25 cellular contexts compared by ENCODE assay signal in the genomic region with DNA sequence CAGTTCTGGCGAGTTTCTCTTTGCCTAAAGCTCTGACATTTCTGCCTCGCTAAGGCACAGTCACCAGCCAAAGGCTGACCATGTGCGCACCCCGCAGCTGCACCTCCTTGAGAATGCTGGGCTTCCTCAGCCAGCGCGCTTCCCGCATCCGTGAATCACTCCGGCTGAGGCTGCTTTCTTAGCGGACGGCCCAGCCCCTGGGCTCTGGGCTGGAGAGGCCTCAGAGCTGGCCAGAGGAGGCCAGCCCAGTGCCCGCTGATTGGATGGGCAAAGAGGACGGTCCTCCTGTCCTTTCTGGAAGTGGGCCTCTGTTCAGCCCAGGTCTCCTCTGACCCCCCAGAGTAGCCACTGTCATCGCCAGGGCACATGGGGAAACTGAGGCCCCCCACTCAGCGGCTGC. TPM values are rescaled to one million over a fixed set of nuclear protein-coding genes. Genes with fewer than 3 reads are reported as not detected.
"Had no signal": no experiment of that assay in that cellular context is flagged by ENCODE, and none has a peak within 500 bp of the region (broad histone marks: within the 10 kb centered on the region; RNA-seq: fewer than 3 reads in every experiment).

No MANE protein-coding gene starts in this region.

- H3K27me3 ChIP-seq: cardiac muscle cell, heart right ventricle, neutrophil, pancreas, transverse colon had no signal

- H3K4me3 Mint-ChIP-seq: activated CD4-positive, alpha-beta memory T cell treated with anti-CD3 and anti-CD28 coated beads, Interleukin-2, amount 10 ng/mL, durations not matched to agents 7 days and 5 days; activated CD4-positive, alpha-beta T cell treated with anti-CD3 and anti-CD28 coated beads, Interleukin-2, amount 10 ng/mL, durations not matched to agents 24 days and 14 days; activated CD8-positive, alpha-beta memory T cell treated with anti-CD3 and anti-CD28 coated beads, Interleukin-2, amount 10 ng/mL, durations not matched to agents 7 days and 5 days; activated naive CD8-positive, alpha-beta T cell treated with anti-CD3 and anti-CD28 coated beads, Interleukin-2, amount 50 U/mL, for 24 hours; activated T-helper 1 cell treated with anti-CD3 and anti-CD28 coated beads, Interleukin-12 subunit alpha, Interleukin-12 subunit beta, Interleukin-2, Interleukin-4 antibody, amounts not matched to agents 30 ng/mL and 10 ng/mL and 1 ng/mL, durations not matched to agents 14 hours and 24 hours and 36 hours; naive thymus-derived CD8-positive, alpha-beta T cell; T-cell; T-helper 2 cell treated with Interferon-gamma antibody and Interleukin-4, amounts not matched to agents 5 μg/mL and 100 μg/mL, for 36 hours had no signal

- H3K27ac Mint-ChIP-seq: activated CD4-positive, alpha-beta memory T cell treated with anti-CD3 and anti-CD28 coated beads, Interleukin-2, amount 10 ng/mL, durations not matched to agents 7 days and 5 days; activated CD4-positive, alpha-beta T cell treated with anti-CD3 and anti-CD28 coated beads, Interleukin-2, amount 10 ng/mL, durations not matched to agents 24 days and 14 days; activated CD8-positive, alpha-beta memory T cell treated with anti-CD3 and anti-CD28 coated beads, Interleukin-2, amount 10 ng/mL, durations not matched to agents 7 days and 5 days; activated naive CD8-positive, alpha-beta T cell treated with anti-CD3 and anti-CD28 coated beads, Interleukin-2, amount 50 U/mL, for 24 hours; activated T-helper 1 cell treated with anti-CD3 and anti-CD28 coated beads, Interleukin-12 subunit alpha, Interleukin-12 subunit beta, Interleukin-2, Interleukin-4 antibody, amounts not matched to agents 30 ng/mL and 10 ng/mL and 1 ng/mL, durations not matched to agents 14 hours and 24 hours and 36 hours; naive thymus-derived CD8-positive, alpha-beta T cell; T-cell; T-helper 2 cell treated with Interferon-gamma antibody and Interleukin-4, amounts not matched to agents 5 μg/mL and 100 μg/mL, for 36 hours had no signal

- H3K4me1 Mint-ChIP-seq: activated CD4-positive, alpha-beta memory T cell treated with anti-CD3 and anti-CD28 coated beads, Interleukin-2, amount 10 ng/mL, durations not matched to agents 7 days and 5 days; activated CD4-positive, alpha-beta T cell treated with anti-CD3 and anti-CD28 coated beads, Interleukin-2, amount 10 ng/mL, durations not matched to agents 24 days and 14 days; activated CD8-positive, alpha-beta memory T cell treated with anti-CD3 and anti-CD28 coated beads, Interleukin-2, amount 10 ng/mL, durations not matched to agents 7 days and 5 days; activated naive CD8-positive, alpha-beta T cell treated with anti-CD3 and anti-CD28 coated beads, Interleukin-2, amount 50 U/mL, for 24 hours; T-cell had no signal

- H3K9me3 Mint-ChIP-seq: activated CD4-positive, alpha-beta memory T cell treated with anti-CD3 and anti-CD28 coated beads, Interleukin-2, amount 10 ng/mL, durations not matched to agents 7 days and 5 days; activated CD4-positive, alpha-beta T cell treated with anti-CD3 and anti-CD28 coated beads, Interleukin-2, amount 10 ng/mL, durations not matched to agents 24 days and 14 days; activated naive CD8-positive, alpha-beta T cell treated with anti-CD3 and anti-CD28 coated beads, Interleukin-2, amount 50 U/mL, for 24 hours; activated T-helper 1 cell treated with anti-CD3 and anti-CD28 coated beads, Interleukin-12 subunit alpha, Interleukin-12 subunit beta, Interleukin-2, Interleukin-4 antibody, amounts not matched to agents 30 ng/mL and 10 ng/mL and 1 ng/mL, durations not matched to agents 14 hours and 24 hours and 36 hours; naive thymus-derived CD8-positive, alpha-beta T cell; T-cell; T-helper 2 cell treated with Interferon-gamma antibody and Interleukin-4, amounts not matched to agents 5 μg/mL and 100 μg/mL, for 36 hours had no signal

- ATAC-seq: activated CD4-positive, CD25-positive, alpha-beta regulatory T cell treated with anti-CD3 and anti-CD28 coated beads, Interleukin-2, amount 50 U/mL, for 24 hours; activated CD8-positive, alpha-beta memory T cell treated with anti-CD3 and anti-CD28 coated beads, Interleukin-2, amount 10 ng/mL, durations not matched to agents 7 days and 5 days; activated naive CD8-positive, alpha-beta T cell treated with anti-CD3 and anti-CD28 coated beads, Interleukin-2, amount 50 U/mL, for 24 hours; gastroesophageal sphincter; heart right ventricle; naive thymus-derived CD8-positive, alpha-beta T cell; right cardiac atrium; stimulated activated naive CD8-positive, alpha-beta T cell treated with anti-CD3 and anti-CD28 coated beads, Interleukin-15, Interleukin-2, amounts not matched to agents 100 U/mL and 50 U/mL, for 24 hours; T-cell had no signal

- H3K36me3 Mint-ChIP-seq: activated CD8-positive, alpha-beta memory T cell treated with anti-CD3 and anti-CD28 coated beads, Interleukin-2, amount 10 ng/mL, durations not matched to agents 7 days and 5 days; naive thymus-derived CD8-positive, alpha-beta T cell; T-cell had no signal

- H3K9me3 ChIP-seq: gastroesophageal sphincter, heart right ventricle, neutrophil, pancreas, transverse colon had no signal

- H3K27ac ChIP-seq: cardiac muscle cell, epithelial cell of prostate, neutrophil, pancreas, transverse colon, VCaP had no signal

- H3K4me3 ChIP-seq: cardiac muscle cell, gastroesophageal sphincter, heart right ventricle, lung, pancreas, transverse colon had no signal

- DNase-seq: activated CD4-positive, alpha-beta memory T cell treated with anti-CD3 and anti-CD28 coated beads, Interleukin-2, amount 10 ng/mL, durations not matched to agents 7 days and 5 days; activated CD4-positive, alpha-beta T cell treated with anti-CD3 and anti-CD28 coated beads, Interleukin-2, amount 10 ng/mL, durations not matched to agents 24 days and 14 days; activated CD8-positive, alpha-beta memory T cell treated with anti-CD3 and anti-CD28 coated beads, Interleukin-2, amount 10 ng/mL, durations not matched to agents 7 days and 5 days; activated gamma-delta T cell; activated naive CD4-positive, alpha-beta T cell treated with anti-CD3 and anti-CD28 coated beads, Interleukin-2, amount 50 U/mL, for 16 hours; activated naive CD8-positive, alpha-beta T cell treated with anti-CD3 and anti-CD28 coated beads, Interleukin-2, amount 50 U/mL, for 24 hours; heart right ventricle; kidney; naive thymus-derived CD8-positive, alpha-beta T cell; pancreas; right cardiac atrium; stimulated activated CD4-positive, alpha-beta T cell treated with anti-CD3 and anti-CD28 coated beads, Interleukin-12 subunit alpha, Interleukin-12 subunit beta, amount 100 ng/mL, for 4 hours; stimulated activated CD4-positive, alpha-beta T cell treated with anti-CD3 and anti-CD28 coated beads, Interleukin-4, amount 100 ng/mL, for 4 hours; stimulated activated naive CD8-positive, alpha-beta T cell treated with anti-CD3 and anti-CD28 coated beads, Interleukin-15, Interleukin-2, amounts not matched to agents 100 U/mL and 50 U/mL, for 24 hours; T-cell; transverse colon had no signal

- H3K36me3 ChIP-seq: cardiac muscle cell, gastroesophageal sphincter, heart right ventricle, neutrophil, pancreas, transverse colon had no signal

- H3K27me3 Mint-ChIP-seq: activated CD4-positive, alpha-beta memory T cell treated with anti-CD3 and anti-CD28 coated beads, Interleukin-2, amount 10 ng/mL, durations not matched to agents 7 days and 5 days; activated CD4-positive, alpha-beta T cell treated with anti-CD3 and anti-CD28 coated beads, Interleukin-2, amount 10 ng/mL, durations not matched to agents 24 days and 14 days; activated CD8-positive, alpha-beta memory T cell treated with anti-CD3 and anti-CD28 coated beads, Interleukin-2, amount 10 ng/mL, durations not matched to agents 7 days and 5 days; activated naive CD8-positive, alpha-beta T cell treated with anti-CD3 and anti-CD28 coated beads, Interleukin-2, amount 50 U/mL, for 24 hours; naive thymus-derived CD8-positive, alpha-beta T cell; T-cell had no signal

RNA-seq across cellular contexts. Expression of a gene that starts 56.1 kb away (rescaled TPM):
- total RNA-seq: activated CD4-positive, alpha-beta T cell treated with anti-CD3 and anti-CD28 coated beads, Interleukin-2, amount 10 ng/mL, durations not matched to agents 24 days and 14 days; activated CD8-positive, alpha-beta memory T cell treated with anti-CD3 and anti-CD28 coated beads, Interleukin-2, amount 10 ng/mL, durations not matched to agents 7 days and 5 days; activated T-helper 1 cell treated with anti-CD3 and anti-CD28 coated beads, Interleukin-12 subunit alpha, Interleukin-12 subunit beta, Interleukin-2, Interleukin-4 antibody, amounts not matched to agents 30 ng/mL and 10 ng/mL and 1 ng/mL, durations not matched to agents 14 hours and 24 hours and 36 hours; naive thymus-derived CD8-positive, alpha-beta T cell had no signal
- polyA plus RNA-seq: naive thymus-derived CD8-positive, alpha-beta T cell had no signal
